ENCODE assay signal across 25 cellular contexts in genomic region chr16:87418216-87418615, GRCh38.
"Had no signal": no experiment of that assay in that cellular context is flagged by ENCODE, and none has a peak within 500 bp of the region (broad histone marks: within the 10 kb centered on the region; RNA-seq: fewer than 3 reads in every experiment).

No MANE protein-coding gene starts in this region.

- H3K4me3 Mint-ChIP-seq: effector memory CD8-positive, alpha-beta T cell; mesothelial cell of epicardium; naive thymus-derived CD4-positive, alpha-beta T cell; nephron; neural progenitor cell; stimulated activated naive B cell treated with anti-CD40 and anti-IgM and Interleukin-4, amounts not matched to agents 10 μg/mL and 1 μg/mL and 100 μg/mL, for 72 hours; stimulated activated naive CD8-positive, alpha-beta T cell treated with anti-CD3 and anti-CD28 coated beads, Interleukin-15, Interleukin-2, amounts not matched to agents 100 ng/mL and 50 ng/mL, for 24 hours had no signal

- H3K9me3 ChIP-seq: esophagus squamous epithelium, heart right ventricle, psoas muscle, spleen, thoracic aorta, tibial nerve, upper lobe of left lung had no signal

- H3K9me3 Mint-ChIP-seq: effector memory CD8-positive, alpha-beta T cell; naive thymus-derived CD4-positive, alpha-beta T cell; neural progenitor cell; stimulated activated naive CD8-positive, alpha-beta T cell treated with anti-CD3 and anti-CD28 coated beads, Interleukin-15, Interleukin-2, amounts not matched to agents 100 ng/mL and 50 ng/mL, for 24 hours had no signal

- H3K36me3 ChIP-seq: neural progenitor cell had no signal

- H3K4me1 ChIP-seq: neural progenitor cell, psoas muscle, spleen, tibial nerve, upper lobe of left lung had no signal

- H3K4me2 ChIP-seq: neural progenitor cell had no signal

- H3K27ac Mint-ChIP-seq: effector memory CD8-positive, alpha-beta T cell; mesothelial cell of epicardium; naive thymus-derived CD4-positive, alpha-beta T cell; neural progenitor cell; stimulated activated naive B cell treated with anti-CD40 and anti-IgM and Interleukin-4, amounts not matched to agents 10 μg/mL and 1 μg/mL and 100 μg/mL, for 72 hours; stimulated activated naive CD8-positive, alpha-beta T cell treated with anti-CD3 and anti-CD28 coated beads, Interleukin-15, Interleukin-2, amounts not matched to agents 100 ng/mL and 50 ng/mL, for 24 hours had no signal

- H3K27ac ChIP-seq: coronary artery, esophagus squamous epithelium, heart right ventricle, neural progenitor cell, psoas muscle, skin epidermis, spleen, thoracic aorta, tibial nerve, upper lobe of left lung had no signal

- ATAC-seq: effector memory CD8-positive, alpha-beta T cell; stimulated activated naive B cell treated with anti-CD40 and anti-IgM and Interleukin-4, amounts not matched to agents 10 μg/mL and 1 μg/mL and 100 μg/mL, for 72 hours had no signal

- H3K27me3 Mint-ChIP-seq: effector memory CD8-positive, alpha-beta T cell; naive thymus-derived CD4-positive, alpha-beta T cell; stimulated activated naive B cell treated with anti-CD40 and anti-IgM and Interleukin-4, amounts not matched to agents 10 μg/mL and 1 μg/mL and 100 μg/mL, for 72 hours; stimulated activated naive CD8-positive, alpha-beta T cell treated with anti-CD3 and anti-CD28 coated beads, Interleukin-15, Interleukin-2, amounts not matched to agents 100 ng/mL and 50 ng/mL, for 24 hours had no signal

- DNase-seq: dermis blood vessel endothelial cell; effector memory CD8-positive, alpha-beta T cell; erythroblast; esophagus squamous epithelium; foreskin melanocyte; glutamatergic neuron; heart right ventricle; hippocampal formation; left colon; mesenchymal stem cell; naive thymus-derived CD4-positive, alpha-beta T cell; nucleus accumbens; psoas muscle; stimulated activated CD4-positive, alpha-beta T cell treated with anti-CD3 and anti-CD28 coated beads, Interleukin-4, amount 100 ng/mL, for 4 hours; stimulated activated naive B cell treated with anti-CD40 and anti-IgM and Interleukin-4, amounts not matched to agents 10 μg/mL and 1 μg/mL and 100 μg/mL, for 72 hours had no signal

- H3K4me1 Mint-ChIP-seq: mesothelial cell of epicardium; nephron; neural progenitor cell; stimulated activated naive B cell treated with anti-CD40 and anti-IgM and Interleukin-4, amounts not matched to agents 10 μg/mL and 1 μg/mL and 100 μg/mL, for 72 hours had no signal

- H2AFZ ChIP-seq: neural progenitor cell had no signal

- H3K4me3 ChIP-seq: coronary artery, esophagus squamous epithelium, heart right ventricle, neural progenitor cell, psoas muscle, skin epidermis, spleen, thoracic aorta, tibial nerve, upper lobe of left lung had no signal

- H3K27me3 ChIP-seq: esophagus squamous epithelium, heart right ventricle, neural progenitor cell, spleen, tibial nerve, upper lobe of left lung had no signal
